ENCODE assay signal across 27 cellular contexts in genomic region chr15:101470548-101471239, GRCh38. TPM values are rescaled to one million over a fixed set of nuclear protein-coding genes. Genes with fewer than 3 reads are reported as not detected.
A peak's percentile ranks its signal among the peaks of the same experiment; 100 is the strongest.
DNase-seq lines count a peak whose midpoint lies in the region; ATAC-seq, FAIRE-seq and TF ChIP-seq lines count a peak whose summit lies in the region.
"Had no signal": no experiment of that assay in that cellular context is flagged by ENCODE, and none has a peak within 500 bp of the region (broad histone marks: within the 10 kb centered on the region; RNA-seq: fewer than 3 reads in every experiment).

No MANE protein-coding gene starts in this region.

- peak; percentile 68 for FAIRE-seq in K562 (lab: Jason Lieb, UNC)
- FAIRE-seq: D721Med, frontal cortex, GM12878 had no signal

- H3K9me1 ChIP-seq in K562 (ENCODE audit: control insufficient read depth, insufficient read depth, low read length) = no peaks in the 10 kb centered on the region

- H3K9me3 Mint-ChIP-seq in naive thymus-derived CD4-positive, alpha-beta T cell = peaks cover 0 to 7% (median 3%) of the 10 kb centered on the region in 11 donors
- H3K9me3 Mint-ChIP-seq: effector memory CD8-positive, alpha-beta T cell had no signal

- intact Hi-C loops in K562 (cut with micrococcal nuclease) = no loop called here
- intact Hi-C loops in psoas muscle (cut with DNase I) = no loop called here
- intact Hi-C loops in naive thymus-derived CD4-positive, alpha-beta T cell (cut with micrococcal nuclease) = no loop called here
- intact Hi-C loops in lower lobe of right lung (cut with DNase I) = no loop called here

- peaks cover 12 to 17% of the 10 kb centered on the region in 2 experiments; a peak in 4 of 5 replicates for H3K4me1 ChIP-seq in K562 (replicated peaks in 1 of 2; ENCODE audit: control insufficient read depth in 2 of 2, insufficient read depth in 2 of 2, low read length in 2 of 2)
- peaks cover 12% of the 10 kb centered on the region for H3K4me1 ChIP-seq in psoas muscle
- no peaks in the 10 kb centered on the region for H3K4me1 ChIP-seq in naive thymus-derived CD4-positive, alpha-beta T cell (ENCODE audit: control insufficient read depth in 2 of 2, insufficient read depth in 2 of 2, low read length in 2 of 2)
- H3K4me1 ChIP-seq in lower lobe of right lung = no peaks in the 10 kb centered on the region
- H3K4me1 ChIP-seq: colonic mucosa, tibial nerve had no signal

- peak overlapping the region in 1 of 2 experiments; percentile 76; a peak in 1 of 4 replicates for H3K9ac ChIP-seq in K562 (ENCODE audit: insufficient read depth in 1 of 2, low read depth in 2 of 2, low read length in 2 of 2)
- H3K9ac ChIP-seq: SK-N-SH had no signal

- in situ Hi-C loops in K562 (cut with MboI) = no loop called here

- CTCF ChIA-PET in K562 (lab: Yijun Ruan, JAX; ENCODE audit: low intra/inter-chr PET ratio) = no interaction called here
- CTCF ChIA-PET in naive thymus-derived CD4-positive, alpha-beta T cell (lab: Charles Lee) = no interaction called here

- H3K4me1 Mint-ChIP-seq in naive thymus-derived CD4-positive, alpha-beta T cell = no peaks in the 10 kb centered on the region
- H3K4me1 Mint-ChIP-seq: stimulated activated naive CD8-positive, alpha-beta T cell treated with anti-CD3 and anti-CD28 coated beads, Interleukin-15, amount 100 ng/mL, for 72 hours; T-helper 17 cell had no signal

- BruUV-seq in K562 (replicated peaks; lab: Mats Ljungman, UMichigan) = no TSS peak

- TF ChIP-seq RAD21 in K562 (CRISPR knock-in tag; conservative IDR thresholded peaks at IDR 0.05 in 1 of 2, IDR thresholded peaks at IDR 0.05 in 1 of 2) = no peak

- peak; percentile 35; the same call in 2 of the 3 replicates for ATAC-seq in K562
- ATAC-seq in psoas muscle = no peak
- ATAC-seq in naive thymus-derived CD4-positive, alpha-beta T cell = no peak
- no peak for ATAC-seq in lower lobe of right lung
- ATAC-seq: effector memory CD8-positive, alpha-beta T cell; esophagus mucosa; GM12878; stimulated activated naive CD8-positive, alpha-beta T cell treated with anti-CD3 and anti-CD28 coated beads, Interleukin-15, amount 100 ng/mL, for 72 hours; T-helper 17 cell had no signal

- no peak for TF ChIP-seq POLR2A in K562 (conservative IDR thresholded peaks at IDR 0.05)

- peak overlapping the region; percentile 58 for H3K4me2 ChIP-seq in K562 (ENCODE audit: insufficient read depth, low read length)
- H3K4me2 ChIP-seq: SK-N-SH had no signal

- peaks cover 24% of the 10 kb centered on the region for H3K79me2 ChIP-seq in K562 (ENCODE audit: control insufficient read depth, insufficient read depth, low read length)

- H3K9me3 ChIP-seq in K562 (replicated peaks; ENCODE audit: control insufficient read depth, insufficient read depth, low read depth, low read length) (peaks cover 2% of the 10 kb centered on the region), psoas muscle (peaks cover 3% of the 10 kb centered on the region), lower lobe of right lung (no peaks in the 10 kb centered on the region)
- H3K9me3 ChIP-seq in naive thymus-derived CD4-positive, alpha-beta T cell (ENCODE audit: control insufficient read depth in 2 of 3, low read length in 3 of 3) = no peaks in the 10 kb centered on the region
- H3K9me3 ChIP-seq: colonic mucosa, SK-N-SH, tibial nerve had no signal

- peak; percentile 20 for DNase-seq in activated CD8-positive, alpha-beta memory T cell treated with anti-CD3 and anti-CD28 coated beads, Interleukin-2, amount 50 U/mL, for 48 hours
- no peak for DNase-seq in activated CD8-positive, alpha-beta memory T cell treated with anti-CD3 and anti-CD28 coated beads, Interleukin-2, amount 50 U/mL, for 4 hours
- DNase-seq in K562 (ENCODE audit: extremely low read depth in 1 of 4, low spot score in 3 of 4) (no peak), iPS-NIHi7 (ENCODE audit: extremely low spot score) (peak; percentile 42), psoas muscle (no peak), germinal center (ENCODE audit: low spot score) (no peak), lower lobe of right lung (no peak)
- DNase-seq in naive thymus-derived CD4-positive, alpha-beta T cell = no peak
- DNase-seq: activated CD4-positive, alpha-beta T cell treated with anti-CD3 and anti-CD28 coated beads for 4 hours; activated naive CD4-positive, alpha-beta T cell treated with Interleukin-2 at 50 U/mL for 16 hours; activated T-cell treated with anti-CD3 and anti-CD28 coated beads, Interleukin-2, amount 50 U/mL, for 1 hour; brain microvascular endothelial cell; colonic mucosa; effector memory CD8-positive, alpha-beta T cell; NCI-H1694 treated with DMSO at 0.1 percent for 48 hours; NCI-H510A; SK-N-SH; stimulated activated naive CD8-positive, alpha-beta T cell treated with anti-CD3 and anti-CD28 coated beads, Interleukin-15, amount 100 ng/mL, for 72 hours; T-helper 17 cell had no signal

- H3K4me3 Mint-ChIP-seq in naive thymus-derived CD4-positive, alpha-beta T cell = no peak overlapping the region
- H3K4me3 Mint-ChIP-seq: effector memory CD8-positive, alpha-beta T cell; stimulated activated naive CD8-positive, alpha-beta T cell treated with anti-CD3 and anti-CD28 coated beads, Interleukin-15, amount 100 ng/mL, for 72 hours; T-helper 17 cell had no signal

- peaks cover 0 to 7% (median 0%) of the 10 kb centered on the region in 5 donors for H3K36me3 Mint-ChIP-seq in naive thymus-derived CD4-positive, alpha-beta T cell

- no peaks in the 10 kb centered on the region for H4K20me1 ChIP-seq in K562 (replicated peaks; ENCODE audit: control insufficient read depth, insufficient read depth, low read length)

- H3K27ac ChIP-seq in K562 (ENCODE audit: extremely low read depth, low read depth, low read length) (no peak overlapping the region), psoas muscle (peak overlapping the region; percentile 79), lower lobe of right lung (no peak overlapping the region)
- no peak overlapping the region for H3K27ac ChIP-seq in naive thymus-derived CD4-positive, alpha-beta T cell (ENCODE audit: low read depth, low read length)
- H3K27ac ChIP-seq: 22Rv1, brain microvascular endothelial cell, colonic mucosa, RWPE1, tibial nerve had no signal

- H2AFZ ChIP-seq in K562 (ENCODE audit: low read depth, low read length) = no peak overlapping the region

- POLR2A ChIA-PET in K562 (lab: Yijun Ruan, JAX) = interaction anchor here (0.7 to 1.9 kb wide), 3 partner anchors 12 to 95 kb away, joined by 3 to 7 read pairs (median 4); no protein-coding TSS in a partner anchor
- POLR2A ChIA-PET in naive thymus-derived CD4-positive, alpha-beta T cell (lab: Charles Lee) = no interaction called here

- TF ChIP-seq EP300 in K562 (IDR thresholded peaks at IDR 0.05; ENCODE audit: low read length) = no peak

- WGBS in K562 (ENCODE audit: insufficient coverage, low coverage, missing lambda C conversion rate) = 39% methylated on average over 15 of the region's 15 CpGs
- 86 to 90% (median 87%) methylated on average over 15 of the region's 15 CpGs for WGBS in psoas muscle, 3 donors

- H3K4me3 ChIP-seq in K562 = no peak overlapping the region
- peak overlapping the region; percentile 45 for H3K4me3 ChIP-seq in psoas muscle
- H3K4me3 ChIP-seq in naive thymus-derived CD4-positive, alpha-beta T cell (ENCODE audit: low read length) = no peak overlapping the region
- no peak overlapping the region for H3K4me3 ChIP-seq in lower lobe of right lung
- H3K4me3 ChIP-seq: colonic mucosa, GM12878, tibial nerve had no signal

- H3K27me3 Mint-ChIP-seq in naive thymus-derived CD4-positive, alpha-beta T cell = peaks cover 6 to 35% (median 23%) of the 10 kb centered on the region in 5 donors

- H3K36me3 ChIP-seq in K562 (ENCODE audit: control insufficient read depth, insufficient read depth, low read length) (peaks cover 3% of the 10 kb centered on the region; the same call in 1 of the 3 replicates), psoas muscle (ENCODE audit: insufficient read depth in 1 of 2, low read depth in 1 of 2) (no peaks in the 10 kb centered on the region), lower lobe of right lung (no peaks in the 10 kb centered on the region)
- H3K36me3 ChIP-seq in naive thymus-derived CD4-positive, alpha-beta T cell (ENCODE audit: control insufficient read depth in 2 of 3, insufficient read depth in 3 of 3, low read length in 3 of 3) = no peaks in the 10 kb centered on the region
- H3K36me3 ChIP-seq: brain microvascular endothelial cell, colonic mucosa, tibial nerve had no signal

- H3K27ac Mint-ChIP-seq in naive thymus-derived CD4-positive, alpha-beta T cell = no peak overlapping the region
- H3K27ac Mint-ChIP-seq: effector memory CD8-positive, alpha-beta T cell; progenitor cell of endocrine pancreas; stimulated activated naive CD8-positive, alpha-beta T cell treated with anti-CD3 and anti-CD28 coated beads, Interleukin-15, amount 100 ng/mL, for 72 hours; T-helper 17 cell had no signal

- H3K27me3 ChIP-seq in K562 (ENCODE audit: control insufficient read depth in 2 of 2, insufficient read depth in 2 of 2, low read length in 2 of 2) = peaks cover 0 to 3% of the 10 kb centered on the region in 2 experiments; a peak in 3 of 5 replicates
- no peaks in the 10 kb centered on the region for H3K27me3 ChIP-seq in psoas muscle (ENCODE audit: insufficient read depth in 3 of 3, low read length in 2 of 3)
- no peaks in the 10 kb centered on the region for H3K27me3 ChIP-seq in naive thymus-derived CD4-positive, alpha-beta T cell (ENCODE audit: control insufficient read depth in 2 of 2, insufficient read depth in 2 of 2, low read length in 2 of 2)
- no peaks in the 10 kb centered on the region for H3K27me3 ChIP-seq in lower lobe of right lung (ENCODE audit: low read depth)
- H3K27me3 ChIP-seq: colonic mucosa, tibial nerve had no signal

- TF ChIP-seq CTCF in K562 (IDR thresholded peaks at IDR 0.05 in 2 of 3, conservative IDR thresholded peaks at IDR 0.05 in 1 of 3; ENCODE audit: insufficient read depth in 2 of 3, low read depth in 1 of 3, low read length in 3 of 3) (no peak), psoas muscle (IDR thresholded peaks at IDR 0.05) (no peak), lower lobe of right lung (IDR thresholded peaks at IDR 0.05) (no peak)

RNA-seq across cellular contexts. Expression of gene PCSK6, which starts 18.8 kb away (rescaled TPM):
- total RNA-seq in K562 (2011; cell fraction: chromatin; rRNA removed; ENCODE audit: low replicate concordance) = 94.9 and 139 TPM in 2 replicates
- total RNA-seq in K562 (2011; cell fraction: nucleolus; rRNA removed) = 83.4 and 91.1 TPM in 2 replicates
- 86.1 and 94.3 TPM in 2 replicates for total RNA-seq in K562 (2011; cell fraction: nucleoplasm; rRNA removed)
- total RNA-seq in K562 (2014; rRNA removed) (14.5 and 27.2 TPM in 2 replicates), K562 (2014; rRNA removed; fragmentation: Illumina TruSeq; extraction: Trizol) (13.7 and 14.4 TPM in 2 replicates), K562 (2015; rRNA removed; fragmentation: Illumina TruSeq; extraction: Trizol) (11.2 and 11.8 TPM in 2 replicates), K562 (2021) (17.6 and 18.3 TPM in 2 replicates), psoas muscle (10 to 100 TPM; 13.3 to 32.7 (median 20.7) TPM), lower lobe of right lung (12.3 TPM)
- polyA plus RNA-seq in K562 (2011; rRNA removed) (32.6 and 36.7 TPM in 2 replicates), K562 (2014; fragmentation: Illumina TruSeq; extraction: Trizol) (17.5 and 20.5 TPM in 2 replicates), K562 (2014; fragmentation: Nextera tagmentation; extraction: Ambion mirVana) (1 to 10 TPM; 2.2 to 3.4 TPM), K562 (2014; rRNA removed) (19.3 and 20.7 TPM in 2 replicates), psoas muscle (10 to 100 TPM in 1 of 3 donors, 1 to 10 TPM in 2; 8.3 to 10.3 (median 9.8) TPM)
- polyA plus RNA-seq in K562 (2011; cell fraction: cytosol; rRNA removed) = 23.3 and 26.1 TPM in 2 replicates
- polyA plus RNA-seq in K562 (2011; cell fraction: nucleus; rRNA removed) = 87.3 and 101 TPM in 2 replicates
- 17.5 and 24.2 TPM in 2 replicates for polyA plus RNA-seq in K562 (2012)
- 24.8 and 36.1 TPM in 2 replicates for polyA minus RNA-seq in K562 (2011; rRNA and poly(A)+ RNA removed)
- polyA minus RNA-seq in K562 (2011; cell fraction: cytosol; rRNA and poly(A)+ RNA removed) = 30.4 and 31.4 TPM in 2 replicates
- 33.4 and 41.8 TPM in 2 replicates for polyA minus RNA-seq in K562 (2011; cell fraction: nucleus; rRNA and poly(A)+ RNA removed)
- total RNA-seq in naive thymus-derived CD4-positive, alpha-beta T cell = 1 to 10 TPM in 2 of 5 experiments, under 1 TPM in 2, not detected in 1; 0.54 to 3.0 (median 1.3) TPM
- polyA plus RNA-seq in naive thymus-derived CD4-positive, alpha-beta T cell = under 1 TPM; 0.12 to 0.39 TPM

Comparison
In these comparisons a context has a peak if more than half of its experiments do, and no peak if none do; other contexts are left out.
1. DNase-seq: peak in activated CD8-positive, alpha-beta memory T cell treated with anti-CD3 and anti-CD28 coated beads, Interleukin-2, amount 50 U/mL, for 48 hours (single experiment) and iPS-NIHi7 (single experiment); none in activated CD8-positive, alpha-beta memory T cell treated with anti-CD3 and anti-CD28 coated beads, Interleukin-2, amount 50 U/mL, for 4 hours (single experiment), K562 (0 of 4), psoas muscle (0 of 2), germinal center (single experiment), naive thymus-derived CD4-positive, alpha-beta T cell (0 of 9) and lower lobe of right lung (single experiment).